10 cellular contexts compared by ENCODE assay signal in genomic region chr12:127552838-127553237, GRCh38.
"Had no signal": no experiment of that assay in that cellular context is flagged by ENCODE, and none has a peak within 500 bp of the region (broad histone marks: within the 10 kb centered on the region; RNA-seq: fewer than 3 reads in every experiment).

No MANE protein-coding gene starts in this region.

- H3K4me2 ChIP-seq: GM23338 had no signal

- H2AFZ ChIP-seq: GM23248, GM23338 had no signal

- H3K27ac ChIP-seq: GM23248 had no signal

- H3K36me3 ChIP-seq: HAP-1 had no signal

- ATAC-seq: GM23338, HCT116 had no signal

- H3K9ac ChIP-seq: GM23248 had no signal

- FAIRE-seq: H54 had no signal

- H3K9me3 ChIP-seq: HAP-1 had no signal

- DNase-seq: GM23248, GOT3, H7, H9, HCEC 1CT, HFFc6 had no signal

- H3K4me3 ChIP-seq: GM23248, GM23338, HAP-1 had no signal

- H3K4me1 ChIP-seq: HAP-1 had no signal
